ENCODE assay signal across 1 cellular context in the genomic region with DNA sequence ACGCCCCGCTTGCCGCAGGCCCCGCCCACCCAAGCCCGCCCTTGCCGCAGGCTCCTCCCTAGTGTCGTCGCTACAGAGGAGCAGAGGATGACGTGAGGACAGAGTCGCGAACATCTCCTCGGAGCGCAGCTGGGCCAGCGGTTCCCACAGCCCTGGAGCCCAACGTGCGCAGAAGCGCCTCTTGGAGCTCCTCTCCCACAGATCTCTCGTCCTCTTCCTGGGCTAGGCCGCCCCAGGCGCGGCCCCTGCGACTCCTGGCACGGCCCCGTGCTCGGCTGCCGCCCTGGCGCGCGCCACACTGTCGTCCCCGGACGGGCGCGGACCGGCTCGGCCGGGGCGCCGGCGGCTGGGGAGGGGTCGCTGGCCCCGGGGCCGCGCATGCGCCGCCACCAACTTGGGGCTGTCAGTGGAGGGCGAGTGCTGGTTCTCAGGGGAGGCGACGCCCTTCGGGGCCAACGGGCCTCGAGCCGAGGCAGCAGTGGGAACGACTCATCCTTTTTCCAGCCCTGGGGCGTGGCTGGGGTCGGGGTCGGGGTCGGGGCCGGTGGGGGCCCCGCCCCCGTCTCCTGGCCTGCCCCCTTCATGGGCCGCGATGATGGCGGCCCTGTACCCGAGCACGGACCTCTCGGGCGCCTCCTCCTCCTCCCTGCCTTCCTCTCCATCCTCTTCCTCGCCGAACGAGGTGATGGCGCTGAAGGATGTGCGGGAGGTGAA.
TF ChIP-seq lines count a peak whose summit lies in the region.

Gene TRPC1 (plus strand): TSS at position 67 of the 714 bp plus-strand sequence. CDS start 526 bp downstream, at position 593.

TF ChIP-seq in SK-N-SH treated with all-trans-retinoic acid at 6 μM for 48 hours, 23 proteins besides CTCF, POLR2A, EP300 and RAD21 (continued from another document):
- 0 out of 2 replicates have a peak, but pooled peaks have one; percentile 74 for TF ChIP-seq CSDC2 (CRISPR knock-in tag; IDR thresholded peaks at IDR 0.05)
- TF ChIP-seq ZNF8 (CRISPR knock-in tag; IDR thresholded peaks at IDR 0.05), result peak; percentile 1; the same call in 1 of the 2 replicates
